In genomic region chr6:164347455-164347854, GRCh38 we compare ENCODE assay signal across 20 cellular contexts.
DNase-seq lines count a peak whose midpoint lies in the region; ATAC-seq, FAIRE-seq and TF ChIP-seq lines count a peak whose summit lies in the region.
"Had no signal": no experiment of that assay in that cellular context is flagged by ENCODE, and none has a peak within 500 bp of the region (broad histone marks: within the 10 kb centered on the region; RNA-seq: fewer than 3 reads in every experiment).

No MANE protein-coding gene starts in this region.

- 0% methylated on average over 2 of the region's 2 CpGs for WGBS in K562 (ENCODE audit: insufficient coverage, low coverage, missing lambda C conversion rate)
- WGBS in smooth muscle cell (ENCODE audit: low lambda C conversion rate) = 87% methylated on average over 2 of the region's 2 CpGs

- H3F3A ChIP-seq in neural progenitor cell (ENCODE audit: low read depth) (peaks cover 29% of the 10 kb centered on the region), smooth muscle cell (ENCODE audit: low read depth) (no peaks in the 10 kb centered on the region)

- TF ChIP-seq POLR2A in K562 (conservative IDR thresholded peaks at IDR 0.05) = no peak

- H3K27me3 ChIP-seq in K562 (ENCODE audit: control insufficient read depth in 2 of 2, insufficient read depth in 2 of 2, low read length in 2 of 2) (no peaks in the 10 kb centered on the region), neural progenitor cell (no peaks in the 10 kb centered on the region), smooth muscle cell (ENCODE audit: low read depth) (no peaks in the 10 kb centered on the region)
- H3K27me3 ChIP-seq: BLaER1 treated with 17β-estradiol and CSF1 and Interleukin-3, amounts not matched to agents 10 nM and 100 nM; MG63 had no signal

- TF ChIP-seq CTCF in K562 (IDR thresholded peaks at IDR 0.05 in 2 of 3, conservative IDR thresholded peaks at IDR 0.05 in 1 of 3; ENCODE audit: insufficient read depth in 2 of 3, low read depth in 1 of 3, low read length in 3 of 3) (peak; percentile 63 to 98 (median 85)), fibroblast of mammary gland (conservative IDR thresholded peaks at IDR 0.05; ENCODE audit: control insufficient read depth, insufficient read depth, low read depth, low read length) (peak; percentile 8), neural progenitor cell (IDR thresholded peaks at IDR 0.05) (peak; percentile 22), smooth muscle cell (IDR thresholded peaks at IDR 0.05; ENCODE audit: borderline replicate concordance, insufficient read depth, poor library complexity, severe bottlenecking) (no peak)
- TF ChIP-seq CTCF in activated CD8-positive, alpha-beta T cell treated with anti-CD3 and anti-CD28 coated beads for 36 hours (IDR thresholded peaks at IDR 0.05) = no peak

- POLR2A ChIA-PET in K562 (lab: Yijun Ruan, JAX) = interaction anchor here (0.6 to 0.7 kb wide), 2 partner anchors 11 to 579 kb away, joined by 3 to 4 read pairs; no protein-coding TSS in a partner anchor
- POLR2A ChIA-PET in activated CD8-positive, alpha-beta T cell treated with anti-CD3 and anti-CD28 coated beads for 36 hours (lab: Charles Lee) = no interaction called here

- H3K4me3 ChIP-seq in K562 (no peak overlapping the region), fibroblast of mammary gland (ENCODE audit: control insufficient read depth, low read depth, low read length) (no peak overlapping the region), neural progenitor cell (no peak overlapping the region), smooth muscle cell (no peak overlapping the region)
- H3K4me3 ChIP-seq: BLaER1 treated with 17β-estradiol and CSF1 and Interleukin-3, amounts not matched to agents 10 nM and 100 nM; HAP-1; MG63 had no signal

- intact Hi-C loops in K562 (cut with micrococcal nuclease) = loop anchor here (2.0 to 5.0 kb wide), 2 partner anchors 70 to 579 kb away; no protein-coding TSS in a partner anchor
- intact Hi-C loops in activated CD8-positive, alpha-beta T cell treated with anti-CD3 and anti-CD28 coated beads for 36 hours (cut with micrococcal nuclease) = no loop called here

- H3K9me3 ChIP-seq in K562 (replicated peaks; ENCODE audit: control insufficient read depth, insufficient read depth, low read depth, low read length) (no peaks in the 10 kb centered on the region), neural progenitor cell (ENCODE audit: low read depth) (no peaks in the 10 kb centered on the region), smooth muscle cell (replicated peaks; ENCODE audit: low read depth) (no peaks in the 10 kb centered on the region)
- H3K9me3 ChIP-seq: BLaER1 treated with 17β-estradiol and CSF1 and Interleukin-3, amounts not matched to agents 10 nM and 100 nM; Caco-2; HAP-1; MG63 had no signal

- TF ChIP-seq RAD21 in K562 (CRISPR knock-in tag; conservative IDR thresholded peaks at IDR 0.05 in 1 of 2, IDR thresholded peaks at IDR 0.05 in 1 of 2) = peak; percentile 57 to 82

- H2AFZ ChIP-seq in K562 (ENCODE audit: low read depth, low read length) = 0 out of 2 replicates have a peak overlapping the region, but pooled peaks have one; percentile 23
- H2AFZ ChIP-seq in neural progenitor cell (replicated peaks) = no peak overlapping the region
- no peak overlapping the region for H2AFZ ChIP-seq in smooth muscle cell (ENCODE audit: low read depth)

- H3K27ac Mint-ChIP-seq in neural progenitor cell = peak overlapping the region; percentile 64
- H3K27ac Mint-ChIP-seq in activated CD8-positive, alpha-beta T cell treated with anti-CD3 and anti-CD28 coated beads for 36 hours = no peak overlapping the region
- H3K27ac Mint-ChIP-seq: CD4-positive, alpha-beta memory T cell had no signal

- H3K36me3 Mint-ChIP-seq in neural progenitor cell = peaks cover 1% of the 10 kb centered on the region
- no peaks in the 10 kb centered on the region for H3K36me3 Mint-ChIP-seq in activated CD8-positive, alpha-beta T cell treated with anti-CD3 and anti-CD28 coated beads for 36 hours (ENCODE audit: low read depth)
- H3K36me3 Mint-ChIP-seq: CD4-positive, alpha-beta memory T cell had no signal

- no TSS peak for BruUV-seq in K562 (replicated peaks; lab: Mats Ljungman, UMichigan)

- H3K9me1 ChIP-seq in K562 (ENCODE audit: control insufficient read depth, insufficient read depth, low read length) = no peaks in the 10 kb centered on the region

- in situ Hi-C loops in K562 (cut with MboI) = no loop called here

- TF ChIP-seq EP300 in K562 (IDR thresholded peaks at IDR 0.05; ENCODE audit: low read length) = no peak

- peaks cover 0 to 7% of the 10 kb centered on the region in 2 experiments; a peak in 2 of 5 replicates for H3K4me1 ChIP-seq in K562 (replicated peaks in 1 of 2; ENCODE audit: control insufficient read depth in 2 of 2, insufficient read depth in 2 of 2, low read length in 2 of 2)
- peaks cover 23% of the 10 kb centered on the region for H3K4me1 ChIP-seq in neural progenitor cell
- H3K4me1 ChIP-seq in smooth muscle cell (ENCODE audit: low read depth) = peaks cover 12% of the 10 kb centered on the region
- H3K4me1 ChIP-seq: BLaER1 treated with 17β-estradiol and CSF1 and Interleukin-3, amounts not matched to agents 10 nM and 100 nM; Caco-2 had no signal

- DNase-seq in NCI-H146 treated with DMSO at 0.1 percent for 48 hours (lab: John Stamatoyannopoulos, UW; ENCODE audit: unreplicated experiment) = peak; percentile 43
- peak; percentile 18 to 50 (median 32) for DNase-seq in K562 (ENCODE audit: extremely low read depth in 1 of 4, low spot score in 3 of 4)
- no peak for DNase-seq in fibroblast of mammary gland (ENCODE audit: low read depth)
- DNase-seq in neural progenitor cell (ENCODE audit: low spot score) = no peak
- no peak for DNase-seq in activated CD8-positive, alpha-beta T cell treated with anti-CD3 and anti-CD28 coated beads for 36 hours
- DNase-seq in smooth muscle cell (lab: John Stamatoyannopoulos, UW; ENCODE audit: unreplicated experiment) = no peak
- DNase-seq in midbrain (lab: John Stamatoyannopoulos, UW) = no peak
- DNase-seq: Caco-2; CD4-positive, alpha-beta memory T cell; DMS 273 treated with DMSO at 0.1 percent for 48 hours; MG63; NCI-H1417 treated with DMSO at 0.1 percent for 48 hours; NCI-H1930; NCI-H82; SIG-M5 had no signal

- H3K79me2 ChIP-seq in K562 (ENCODE audit: control insufficient read depth, insufficient read depth, low read length) = no peaks in the 10 kb centered on the region
- no peaks in the 10 kb centered on the region for H3K79me2 ChIP-seq in neural progenitor cell (ENCODE audit: low read depth)
- H3K79me2 ChIP-seq in smooth muscle cell (ENCODE audit: low read depth) = no peaks in the 10 kb centered on the region

- H3K36me3 ChIP-seq in K562 (ENCODE audit: control insufficient read depth, insufficient read depth, low read length) (no peaks in the 10 kb centered on the region), neural progenitor cell (no peaks in the 10 kb centered on the region), smooth muscle cell (ENCODE audit: low read depth) (no peaks in the 10 kb centered on the region)
- H3K36me3 ChIP-seq: BLaER1 treated with 17β-estradiol and CSF1 and Interleukin-3, amounts not matched to agents 10 nM and 100 nM; HAP-1; MG63 had no signal

- peaks cover 15% of the 10 kb centered on the region for H3K9me3 Mint-ChIP-seq in neural progenitor cell
- peaks cover 1% of the 10 kb centered on the region for H3K9me3 Mint-ChIP-seq in activated CD8-positive, alpha-beta T cell treated with anti-CD3 and anti-CD28 coated beads for 36 hours

- CTCF ChIA-PET in K562 (lab: Yijun Ruan, JAX; ENCODE audit: low intra/inter-chr PET ratio) = no interaction called here
- CTCF ChIA-PET in activated CD8-positive, alpha-beta T cell treated with anti-CD3 and anti-CD28 coated beads for 36 hours (lab: Charles Lee) = no interaction called here

- H3K4me1 Mint-ChIP-seq in neural progenitor cell = peaks cover 26% of the 10 kb centered on the region
- no peaks in the 10 kb centered on the region for H3K4me1 Mint-ChIP-seq in activated CD8-positive, alpha-beta T cell treated with anti-CD3 and anti-CD28 coated beads for 36 hours (ENCODE audit: low read depth)
- H3K4me1 Mint-ChIP-seq: CD4-positive, alpha-beta memory T cell had no signal

- no peak for FAIRE-seq in K562 (lab: Jason Lieb, UNC)

- H3K27me3 Mint-ChIP-seq in neural progenitor cell (ENCODE audit: insufficient read depth, low read depth) = peaks cover 2% of the 10 kb centered on the region
- H3K27me3 Mint-ChIP-seq in activated CD8-positive, alpha-beta T cell treated with anti-CD3 and anti-CD28 coated beads for 36 hours = no peaks in the 10 kb centered on the region
- H3K27me3 Mint-ChIP-seq: CD4-positive, alpha-beta memory T cell had no signal

- H3K4me3 Mint-ChIP-seq in neural progenitor cell = no peak overlapping the region
- no peak overlapping the region for H3K4me3 Mint-ChIP-seq in activated CD8-positive, alpha-beta T cell treated with anti-CD3 and anti-CD28 coated beads for 36 hours
- H3K4me3 Mint-ChIP-seq: CD4-positive, alpha-beta memory T cell had no signal

- H3K27ac ChIP-seq in K562 (ENCODE audit: extremely low read depth, low read depth, low read length) (peak overlapping the region; percentile 57; the same call in 2 of the 3 replicates), neural progenitor cell (no peak overlapping the region), smooth muscle cell (ENCODE audit: low read depth) (no peak overlapping the region)
- H3K27ac ChIP-seq: BLaER1 treated with 17β-estradiol and CSF1 and Interleukin-3, amounts not matched to agents 10 nM and 100 nM had no signal

- no peaks in the 10 kb centered on the region for H4K20me1 ChIP-seq in K562 (replicated peaks; ENCODE audit: control insufficient read depth, insufficient read depth, low read length)
- no peaks in the 10 kb centered on the region for H4K20me1 ChIP-seq in neural progenitor cell (ENCODE audit: low read depth)
- no peaks in the 10 kb centered on the region for H4K20me1 ChIP-seq in smooth muscle cell (ENCODE audit: low read depth)
- H4K20me1 ChIP-seq: BLaER1 treated with 17β-estradiol and CSF1 and Interleukin-3, amounts not matched to agents 10 nM and 100 nM had no signal

- peak; percentile 84 for ATAC-seq in K562
- no peak for ATAC-seq in activated CD8-positive, alpha-beta T cell treated with anti-CD3 and anti-CD28 coated beads for 36 hours
- no peak for ATAC-seq in GM18519 (IDR thresholded peaks at IDR 0.05; ENCODE audit: low FRiP score, unreplicated experiment)
- ATAC-seq: Panc1, SK-N-SH treated with all-trans-retinoic acid at 6 μM for 48 hours had no signal

- 0 out of 4 replicates have a peak overlapping the region, but pooled peaks of 1 of the 2 experiments have one; percentile 19 for H3K9ac ChIP-seq in K562 (ENCODE audit: insufficient read depth in 1 of 2, low read depth in 2 of 2, low read length in 2 of 2)
- no peak overlapping the region for H3K9ac ChIP-seq in neural progenitor cell
- no peak overlapping the region for H3K9ac ChIP-seq in smooth muscle cell (ENCODE audit: low read depth)
- H3K9ac ChIP-seq: BLaER1 treated with 17β-estradiol and CSF1 and Interleukin-3, amounts not matched to agents 10 nM and 100 nM had no signal

- H3K4me2 ChIP-seq in K562 (ENCODE audit: insufficient read depth, low read length) (no peak overlapping the region; the same call in 1 of the 2 replicates), neural progenitor cell (no peak overlapping the region), smooth muscle cell (no peak overlapping the region)
- H3K4me2 ChIP-seq: BLaER1 treated with 17β-estradiol and CSF1 and Interleukin-3, amounts not matched to agents 10 nM and 100 nM had no signal

TF ChIP-seq in K562, 482 proteins besides CTCF, POLR2A, EP300 and RAD21 (continues in another document):
- no peak for TF ChIP-seq HNRNPH1 (optimal IDR thresholded peaks at IDR 0.05; ENCODE audit: low read depth, low read length)

Comparison
In these comparisons a context has a peak if more than half of its experiments do, and no peak if none do; other contexts are left out.
1. DNase-seq: peak in NCI-H146 treated with DMSO at 0.1 percent for 48 hours (single experiment) and K562 (4 of 4); none in fibroblast of mammary gland (single experiment), neural progenitor cell (single experiment), activated CD8-positive, alpha-beta T cell treated with anti-CD3 and anti-CD28 coated beads for 36 hours (single experiment), smooth muscle cell (single experiment) and midbrain (single experiment).
2. CTCF ChIP-seq: peak in K562 (3 of 3), fibroblast of mammary gland (single experiment) and neural progenitor cell (single experiment); none in activated CD8-positive, alpha-beta T cell treated with anti-CD3 and anti-CD28 coated beads for 36 hours (single experiment) and smooth muscle cell (single experiment).